In the genomic region with DNA sequence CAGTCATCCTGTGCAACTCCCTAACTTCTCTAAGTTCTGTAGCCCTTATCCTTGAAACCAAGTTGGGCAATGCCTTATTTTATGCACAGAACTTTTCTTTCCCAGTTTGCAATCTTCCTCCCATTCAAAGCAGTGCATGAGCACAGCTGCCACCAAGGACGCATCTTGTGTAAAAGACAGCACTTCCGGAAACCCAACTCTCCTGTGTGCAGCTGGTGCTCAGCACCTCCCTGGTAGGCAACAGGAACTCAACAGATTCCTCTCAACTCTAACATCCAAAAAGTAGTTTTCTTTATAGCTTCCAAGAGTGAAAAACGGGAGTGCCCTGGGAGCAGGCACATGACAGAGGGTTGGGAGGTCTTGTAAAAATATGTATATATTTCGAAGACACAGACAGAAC, we compare ENCODE assay signal across 13 cellular contexts. TPM values are rescaled to one million over a fixed set of nuclear protein-coding genes. Genes with fewer than 3 reads are reported as not detected.
A peak's percentile ranks its signal among the peaks of the same experiment; 100 is the strongest.
DNase-seq lines count a peak whose midpoint lies in the region; ATAC-seq and TF ChIP-seq lines count a peak whose summit lies in the region.
"Had no signal": no experiment of that assay in that cellular context is flagged by ENCODE, and none has a peak within 500 bp of the region (broad histone marks: within the 10 kb centered on the region; RNA-seq: fewer than 3 reads in every experiment).

No MANE protein-coding gene starts in this region.

- peak overlapping the region; percentile 92 for H3K4me3 Mint-ChIP-seq in activated naive CD4-positive, alpha-beta T cell treated with anti-CD3 and anti-CD28 coated beads, Interleukin-2, amount 50 U/mL, for 24 hours
- peak overlapping the region; percentile 36 to 93 for H3K4me3 Mint-ChIP-seq in effector memory CD8-positive, alpha-beta T cell
- H3K4me3 Mint-ChIP-seq in stimulated activated memory B cell treated with anti-CD40 and anti-IgM and Interleukin-4, amounts not matched to agents 10 μg/mL and 1 μg/mL and 100 μg/mL, for 72 hours: peak overlapping the region; percentile 3

- ATAC-seq in PC-3: no peak
- no peak for ATAC-seq in effector memory CD8-positive, alpha-beta T cell (replicated peaks)
- no peak for ATAC-seq in stimulated activated memory B cell treated with anti-CD40 and anti-IgM and Interleukin-4, amounts not matched to agents 10 μg/mL and 1 μg/mL and 100 μg/mL, for 72 hours

- peak overlapping the region; percentile 74 for H3K27ac Mint-ChIP-seq in activated naive CD4-positive, alpha-beta T cell treated with anti-CD3 and anti-CD28 coated beads, Interleukin-2, amount 50 U/mL, for 24 hours
- peak overlapping the region; percentile 1 to 62 for H3K27ac Mint-ChIP-seq in effector memory CD8-positive, alpha-beta T cell
- H3K27ac Mint-ChIP-seq in stimulated activated memory B cell treated with anti-CD40 and anti-IgM and Interleukin-4, amounts not matched to agents 10 μg/mL and 1 μg/mL and 100 μg/mL, for 72 hours: peak overlapping the region; percentile 41

- DNase-seq in activated naive CD4-positive, alpha-beta T cell treated with anti-CD3 and anti-CD28 coated beads, Interleukin-2, amount 50 U/mL, for 16 hours: no peak
- no peak for DNase-seq in PC-3
- DNase-seq in effector memory CD8-positive, alpha-beta T cell: no peak
- DNase-seq in NCI-H2081 treated with DMSO at 0.1 percent for 48 hours (lab: John Stamatoyannopoulos, UW): no peak
- no peak for DNase-seq in SJCRH30
- no peak for DNase-seq in NCI-H2227 (lab: John Stamatoyannopoulos, UW; ENCODE audit: unreplicated experiment)
- DNase-seq: activated gamma-delta T cell treated with Interleukin-2 at 50 U/mL for 16 hours; MV-4-11; NCI-H510A; SHP77; stimulated activated CD8-positive, alpha-beta memory T cell treated with anti-CD3 and anti-CD28 coated beads, Interleukin-4, amount 100 ng/mL, for 48 hours had no signal

- peaks cover 1% of the 10 kb centered on the region for H3K36me3 Mint-ChIP-seq in activated naive CD4-positive, alpha-beta T cell treated with anti-CD3 and anti-CD28 coated beads, Interleukin-2, amount 50 U/mL, for 24 hours
- H3K36me3 Mint-ChIP-seq in effector memory CD8-positive, alpha-beta T cell (ENCODE audit: insufficient read depth): peaks cover 39% of the 10 kb centered on the region
- peaks cover 32% of the 10 kb centered on the region for H3K36me3 Mint-ChIP-seq in stimulated activated memory B cell treated with anti-CD40 and anti-IgM and Interleukin-4, amounts not matched to agents 10 μg/mL and 1 μg/mL and 100 μg/mL, for 72 hours

- CTCF ChIA-PET in PC-3 (lab: Charles Lee): no interaction called here

- peak overlapping the region; percentile 97 for H3K4me2 ChIP-seq in PC-3 (ENCODE audit: low read length)

- peaks cover 40% of the 10 kb centered on the region for H3K4me1 ChIP-seq in PC-3 (ENCODE audit: insufficient read depth, low read length)
- peaks cover 4% of the 10 kb centered on the region; the same call in 1 of the 2 replicates for H3K4me1 ChIP-seq in SJCRH30

- H4K20me1 ChIP-seq in PC-3 (ENCODE audit: low read length): peaks cover 28% of the 10 kb centered on the region

- peaks cover 22% of the 10 kb centered on the region for H3K36me3 ChIP-seq in PC-3 (ENCODE audit: low read depth, low read length)
- peaks cover 19% of the 10 kb centered on the region; the same call in 1 of the 2 replicates for H3K36me3 ChIP-seq in SJCRH30

- no peak overlapping the region; the same call in 1 of the 2 replicates for H3K27ac ChIP-seq in PC-3 (ENCODE audit: low read length)
- H3K27ac ChIP-seq in SJCRH30: no peak overlapping the region

- H3K27me3 ChIP-seq in PC-3 (ENCODE audit: low read length): no peaks in the 10 kb centered on the region
- no peaks in the 10 kb centered on the region for H3K27me3 ChIP-seq in SJCRH30

- H3K9me3 ChIP-seq in PC-3 (ENCODE audit: low read length): no peaks in the 10 kb centered on the region
- no peaks in the 10 kb centered on the region for H3K9me3 ChIP-seq in SJCRH30 (replicated peaks)

- BruUV-seq in PC-3 (replicated peaks; lab: Mats Ljungman, UMichigan): no TSS peak

- H3K79me2 ChIP-seq in PC-3 (ENCODE audit: low read length): peaks cover 43% of the 10 kb centered on the region

- peaks cover 43% of the 10 kb centered on the region for H3K4me1 Mint-ChIP-seq in activated naive CD4-positive, alpha-beta T cell treated with anti-CD3 and anti-CD28 coated beads, Interleukin-2, amount 50 U/mL, for 24 hours
- H3K4me1 Mint-ChIP-seq in effector memory CD8-positive, alpha-beta T cell (ENCODE audit: low read depth in 2 of 2): peaks cover 33 to 39% of the 10 kb centered on the region in 2 donors
- H3K4me1 Mint-ChIP-seq in stimulated activated memory B cell treated with anti-CD40 and anti-IgM and Interleukin-4, amounts not matched to agents 10 μg/mL and 1 μg/mL and 100 μg/mL, for 72 hours: peaks cover 67% of the 10 kb centered on the region

- no peak overlapping the region for H3K9ac ChIP-seq in PC-3 (ENCODE audit: low read length)

- no peaks in the 10 kb centered on the region for H3K27me3 Mint-ChIP-seq in activated naive CD4-positive, alpha-beta T cell treated with anti-CD3 and anti-CD28 coated beads, Interleukin-2, amount 50 U/mL, for 24 hours
- no peaks in the 10 kb centered on the region for H3K27me3 Mint-ChIP-seq in effector memory CD8-positive, alpha-beta T cell
- H3K27me3 Mint-ChIP-seq in stimulated activated memory B cell treated with anti-CD40 and anti-IgM and Interleukin-4, amounts not matched to agents 10 μg/mL and 1 μg/mL and 100 μg/mL, for 72 hours: no peaks in the 10 kb centered on the region

- TF ChIP-seq CTCF in PC-3 (conservative IDR thresholded peaks at IDR 0.05; ENCODE audit: low read depth, low read length): no peak

- H2AFZ ChIP-seq in PC-3 (ENCODE audit: low read length): no peak overlapping the region

- H3K4me3 ChIP-seq in PC-3 (ENCODE audit: low read length) (peak overlapping the region; percentile 85), SJCRH30 (no peak overlapping the region)

- POLR2A ChIA-PET in PC-3 (lab: Charles Lee; ENCODE audit: unreplicated experiment): no interaction called here

- no peaks in the 10 kb centered on the region for H3K9me3 Mint-ChIP-seq in activated naive CD4-positive, alpha-beta T cell treated with anti-CD3 and anti-CD28 coated beads, Interleukin-2, amount 50 U/mL, for 24 hours
- no peaks in the 10 kb centered on the region for H3K9me3 Mint-ChIP-seq in effector memory CD8-positive, alpha-beta T cell
- H3K9me3 Mint-ChIP-seq in stimulated activated memory B cell treated with anti-CD40 and anti-IgM and Interleukin-4, amounts not matched to agents 10 μg/mL and 1 μg/mL and 100 μg/mL, for 72 hours: no peaks in the 10 kb centered on the region

- intact Hi-C loops in PC-3 (cut with micrococcal nuclease): loop anchor here (10.0 kb wide), 2 partner anchors 410 to 1060 kb away; a partner anchor contains a TSS

- no peaks in the 10 kb centered on the region for H3K9me2 ChIP-seq in PC-3 (replicated peaks; ENCODE audit: low read length)

- H3F3A ChIP-seq in PC-3 (ENCODE audit: low read length, unreplicated experiment): peaks cover 12% of the 10 kb centered on the region

RNA-seq across cellular contexts. Expression of a gene that starts 2.2 kb away (rescaled TPM):
- 25.5 and 30.8 TPM in 2 replicates for total RNA-seq in PC-3 (2014; rRNA removed)
- 20.0 and 29.1 TPM in 2 replicates for total RNA-seq in SJCRH30 (2014; rRNA removed; shearing (Covaris generic))

Comparison
In these comparisons a context has a peak if more than half of its experiments do, and no peak if none do; other contexts are left out.
1. H3K4me3 Mint-ChIP-seq: peak in every context shown above with its lines; median percentile 92 in activated naive CD4-positive, alpha-beta T cell treated with anti-CD3 and anti-CD28 coated beads, Interleukin-2, amount 50 U/mL, for 24 hours; 64 in effector memory CD8-positive, alpha-beta T cell; 3 in stimulated activated memory B cell treated with anti-CD40 and anti-IgM and Interleukin-4, amounts not matched to agents 10 μg/mL and 1 μg/mL and 100 μg/mL, for 72 hours.